In genomic region chr12:8950702-8951478, GRCh38 we compare ENCODE assay signal across 8 cellular contexts. TPM values are rescaled to one million over a fixed set of nuclear protein-coding genes. Genes with fewer than 3 reads are reported as not detected.
DNase-seq lines count a peak whose midpoint lies in the region; ATAC-seq, FAIRE-seq and TF ChIP-seq lines count a peak whose summit lies in the region.

No MANE protein-coding gene starts in this region.

- no peak overlapping the region for H3K27ac ChIP-seq in PC-3 (ENCODE audit: low read length)
- peak overlapping the region; percentile 98 for H3K27ac ChIP-seq in endothelial cell of umbilical vein (ENCODE audit: insufficient read depth, low read depth, low read length)
- H3K27ac ChIP-seq in parathyroid adenoma: no peak overlapping the region

- H3K36me3 ChIP-seq in PC-3 (ENCODE audit: low read depth, low read length) (peaks cover 3% of the 10 kb centered on the region; the same call in 1 of the 2 replicates), endothelial cell of umbilical vein (ENCODE audit: control insufficient read depth in 2 of 2, extremely low read depth in 1 of 2, insufficient read depth in 2 of 2, low read length in 2 of 2) (no peaks in the 10 kb centered on the region), parathyroid adenoma (ENCODE audit: control insufficient read depth, insufficient read depth, low read length) (no peaks in the 10 kb centered on the region)

- no peaks in the 10 kb centered on the region for H3K9me3 ChIP-seq in PC-3 (ENCODE audit: low read length)
- no peaks in the 10 kb centered on the region for H3K9me3 ChIP-seq in endothelial cell of umbilical vein (replicated peaks; ENCODE audit: control insufficient read depth, insufficient read depth, low read length)
- no peaks in the 10 kb centered on the region for H3K9me3 ChIP-seq in parathyroid adenoma (ENCODE audit: control insufficient read depth, low read length)

- H3K9ac ChIP-seq in PC-3 (ENCODE audit: low read length): peak overlapping the region; percentile 85
- peak overlapping the region; percentile 98 for H3K9ac ChIP-seq in endothelial cell of umbilical vein (replicated peaks; ENCODE audit: extremely low read depth, insufficient read depth, low read length)
- H3K9ac ChIP-seq in parathyroid adenoma: no peak overlapping the region

- FAIRE-seq in endothelial cell of umbilical vein (lab: Jason Lieb, UNC) (peak; percentile 63), RCC 7860 (lab: Jason Lieb, UNC) (no peak), D721Med (lab: Jason Lieb, UNC) (no peak)

- H3K4me2 ChIP-seq in PC-3 (ENCODE audit: low read length) (peak overlapping the region; percentile 96), endothelial cell of umbilical vein (ENCODE audit: insufficient read depth, low read length) (peak overlapping the region; percentile 99), parathyroid adenoma (ENCODE audit: low read length) (peak overlapping the region; percentile 80)

- no peak for TF ChIP-seq POLR2A in endothelial cell of umbilical vein (IDR thresholded peaks at IDR 0.05; ENCODE audit: low read depth, low read length)

- dilution Hi-C loops in endothelial cell of umbilical vein (cut with MboI; ENCODE audit: extremely low pct_ligation_motif_present, low sequenced_read_pairs): no loop called here

- H3K4me3 ChIP-seq in GM12864 (ENCODE audit: low read depth, low read length) (peak overlapping the region; percentile 69), PC-3 (ENCODE audit: low read length) (peak overlapping the region; percentile 85), endothelial cell of umbilical vein (replicated peaks in 1 of 3; ENCODE audit: insufficient read depth in 1 of 3, low read depth in 1 of 3, low read length in 3 of 3) (peak overlapping the region; percentile 58 to 96 (median 95)), parathyroid adenoma (ENCODE audit: low read depth, low read length) (peak overlapping the region; percentile 100)

- POLR2A ChIA-PET in PC-3 (lab: Charles Lee; ENCODE audit: unreplicated experiment) (no interaction called here), endothelial cell of umbilical vein (lab: Charles Lee) (interaction anchor here (1.3 kb wide), 1 partner anchor 36 kb away, joined by 4 read pairs; the partner anchor contains the start of gene PHC1)

- H2AFZ ChIP-seq in PC-3 (ENCODE audit: low read length) (peak overlapping the region; percentile 97), endothelial cell of umbilical vein (ENCODE audit: low read depth, low read length) (peak overlapping the region; percentile 61), parathyroid adenoma (peak overlapping the region; percentile 89)

- intact Hi-C loops in PC-3 (cut with micrococcal nuclease) (loop anchor here (1.0 kb wide), 1 partner anchor 88 kb away; no protein-coding TSS in a partner anchor), endothelial cell of umbilical vein (cut with micrococcal nuclease) (loop anchor here (1.0 kb wide), 2 partner anchors 40 to 88 kb away; no protein-coding TSS in a partner anchor)

- H3K27me3 ChIP-seq in PC-3 (ENCODE audit: low read length) (no peaks in the 10 kb centered on the region), endothelial cell of umbilical vein (ENCODE audit: control insufficient read depth in 2 of 2, insufficient read depth in 2 of 2, low read length in 2 of 2) (no peaks in the 10 kb centered on the region), parathyroid adenoma (ENCODE audit: control insufficient read depth, insufficient read depth, low read length) (no peaks in the 10 kb centered on the region)

- CTCF ChIA-PET in PC-3 (lab: Charles Lee): interaction anchor here (0.8 to 1.4 kb wide), 3 partner anchors 85 to 113 kb away, joined by 3 to 7 read pairs (median 4); no protein-coding TSS in a partner anchor
- CTCF ChIA-PET in endothelial cell of umbilical vein (lab: Charles Lee): interaction anchor here (0.6 to 3.5 kb wide), 19 partner anchors 10 to 294 kb away, joined by 3 to 37 read pairs (median 5); no protein-coding TSS in a partner anchor

- DNase-seq in GM12864 (ENCODE audit: low read depth): no peak
- DNase-seq in PC-3: no peak
- peak; percentile 35 for DNase-seq in endothelial cell of umbilical vein (ENCODE audit: low read depth, low spot score)
- no peak for DNase-seq in retina
- DNase-seq in RCC 7860 (ENCODE audit: low spot score): no peak
- DNase-seq in D721Med (ENCODE audit: insufficient read length, low spot score): no peak

- H4K20me1 ChIP-seq in PC-3 (ENCODE audit: low read length) (no peaks in the 10 kb centered on the region), endothelial cell of umbilical vein (replicated peaks; ENCODE audit: control insufficient read depth, extremely low read depth, insufficient read depth, low read length) (peaks cover 2% of the 10 kb centered on the region)

- H3K4me1 ChIP-seq in PC-3 (ENCODE audit: insufficient read depth, low read length): peaks cover 7% of the 10 kb centered on the region
- H3K4me1 ChIP-seq in endothelial cell of umbilical vein (ENCODE audit: control insufficient read depth, extremely low read depth, insufficient read depth, low read length): peaks cover 21% of the 10 kb centered on the region
- H3K4me1 ChIP-seq in parathyroid adenoma: no peaks in the 10 kb centered on the region

- H3K9me1 ChIP-seq in endothelial cell of umbilical vein (replicated peaks; ENCODE audit: control insufficient read depth, extremely low read depth, insufficient read depth, low read length): no peaks in the 10 kb centered on the region

- H3K9me2 ChIP-seq in PC-3 (replicated peaks; ENCODE audit: low read length): no peaks in the 10 kb centered on the region

- no peak for ATAC-seq in PC-3
- ATAC-seq in HG02885 (IDR thresholded peaks at IDR 0.05; ENCODE audit: poor library complexity, unreplicated experiment): no peak

- BruUV-seq in PC-3 (replicated peaks; lab: Mats Ljungman, UMichigan) (no TSS peak), endothelial cell of umbilical vein (replicated peaks; lab: Mats Ljungman, UMichigan) (no TSS peak)

- H3K79me2 ChIP-seq in PC-3 (ENCODE audit: low read length): peaks cover 34% of the 10 kb centered on the region
- peaks cover 30% of the 10 kb centered on the region for H3K79me2 ChIP-seq in endothelial cell of umbilical vein (ENCODE audit: control insufficient read depth, insufficient read depth, low read length)
- H3K79me2 ChIP-seq in parathyroid adenoma: peaks cover 6% of the 10 kb centered on the region

- H3F3A ChIP-seq in PC-3 (ENCODE audit: low read length, unreplicated experiment): no peaks in the 10 kb centered on the region

- TF ChIP-seq CTCF in GM12864 (IDR thresholded peaks at IDR 0.05; ENCODE audit: low read depth, low read length, missing control alignments) (no peak), PC-3 (conservative IDR thresholded peaks at IDR 0.05; ENCODE audit: low read depth, low read length) (no peak), endothelial cell of umbilical vein (IDR thresholded peaks at IDR 0.05; ENCODE audit: extremely low read depth in 1 of 2, insufficient read depth in 1 of 2, low read depth in 1 of 2, low read length in 2 of 2) (no peak), parathyroid adenoma (IDR thresholded peaks at IDR 0.05) (no peak), D721Med (IDR thresholded peaks at IDR 0.05; ENCODE audit: insufficient read depth, missing control alignments) (no peak)

TF ChIP-seq in endothelial cell of umbilical vein, 7 proteins besides CTCF, POLR2A, EP300 and RAD21 (continues in another document):
- TF ChIP-seq GATA2 (IDR thresholded peaks at IDR 0.05; ENCODE audit: insufficient read depth, insufficient read length, low read depth, low read length) (no peak), POLR2AphosphoS5 (IDR thresholded peaks at IDR 0.05; ENCODE audit: insufficient read depth, low read depth, low read length) (no peak), JUN (IDR thresholded peaks at IDR 0.05; ENCODE audit: borderline replicate concordance, insufficient read depth, insufficient read length, low read depth) (no peak), FOS (IDR thresholded peaks at IDR 0.05; ENCODE audit: borderline replicate concordance, insufficient read depth, low read length) (no peak), MYC (IDR thresholded peaks at IDR 0.05; ENCODE audit: low read depth, low read length) (no peak)
- TF ChIP-seq, protein P1, sequence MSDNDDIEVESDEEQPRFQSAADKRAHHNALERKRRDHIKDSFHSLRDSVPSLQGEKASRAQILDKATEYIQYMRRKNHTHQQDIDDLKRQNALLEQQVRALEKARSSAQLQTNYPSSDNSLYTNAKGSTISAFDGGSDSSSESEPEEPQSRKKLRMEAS (IDR thresholded peaks at IDR 0.05; ENCODE audit: insufficient read depth, insufficient read length): no peak

RNA-seq across cellular contexts. Expression of gene M6PR, which starts 1.4 kb away (rescaled TPM):
- 112 and 137 TPM in 2 replicates for total RNA-seq in PC-3 (2014; rRNA removed)
- total RNA-seq in endothelial cell of umbilical vein: 113 and 142 TPM in 2 replicates
- polyA plus RNA-seq in endothelial cell of umbilical vein: 111 and 124 TPM in 2 replicates
- polyA plus RNA-seq in endothelial cell of umbilical vein (2011; cell fraction: cytosol; rRNA removed): 76.1 and 79.2 TPM in 2 replicates
- polyA plus RNA-seq in endothelial cell of umbilical vein (2011; cell fraction: nucleus; rRNA removed): 103 and 142 TPM in 2 replicates
- polyA plus RNA-seq in endothelial cell of umbilical vein (2012): 80.3 and 114 TPM in 2 replicates
- 261 and 281 TPM in 2 replicates for polyA minus RNA-seq in endothelial cell of umbilical vein
- 116 TPM for polyA minus RNA-seq in endothelial cell of umbilical vein (2011; cell fraction: cytosol; rRNA and poly(A)+ RNA removed)
- 44.9 and 92.8 TPM in 2 replicates for polyA minus RNA-seq in endothelial cell of umbilical vein (2011; cell fraction: nucleus; rRNA and poly(A)+ RNA removed)

RNA-seq across cellular contexts. Expression of gene PHC1, which starts 36.6 kb away (rescaled TPM):
- 6.9 and 7.0 TPM in 2 replicates for total RNA-seq in PC-3 (2014; rRNA removed)
- 31.9 and 37.3 TPM in 2 replicates for total RNA-seq in endothelial cell of umbilical vein
- polyA plus RNA-seq in endothelial cell of umbilical vein: 66.3 and 84.3 TPM in 2 replicates
- 30.2 and 33.3 TPM in 2 replicates for polyA plus RNA-seq in endothelial cell of umbilical vein (2011; cell fraction: cytosol; rRNA removed)
- 188 and 215 TPM in 2 replicates for polyA plus RNA-seq in endothelial cell of umbilical vein (2011; cell fraction: nucleus; rRNA removed)
- polyA plus RNA-seq in endothelial cell of umbilical vein (2012): 17.8 and 20.8 TPM in 2 replicates
- polyA minus RNA-seq in endothelial cell of umbilical vein: 40.3 and 43.8 TPM in 2 replicates
- polyA minus RNA-seq in endothelial cell of umbilical vein (2011; cell fraction: cytosol; rRNA and poly(A)+ RNA removed): 7.9 TPM
- 22.9 and 31.4 TPM in 2 replicates for polyA minus RNA-seq in endothelial cell of umbilical vein (2011; cell fraction: nucleus; rRNA and poly(A)+ RNA removed)

RNA-seq across cellular contexts. Expression of gene KLRG1, which starts 38.5 kb away (rescaled TPM):
- total RNA-seq in PC-3 (2014; rRNA removed) (0.15 TPM in 1 of 2 replicates, not detected in the other), endothelial cell of umbilical vein (2.8 and 4.4 TPM in 2 replicates)
- 13.1 and 15.9 TPM in 2 replicates for polyA plus RNA-seq in endothelial cell of umbilical vein
- 13.2 and 14.3 TPM in 2 replicates for polyA plus RNA-seq in endothelial cell of umbilical vein (2011; cell fraction: cytosol; rRNA removed)
- polyA plus RNA-seq in endothelial cell of umbilical vein (2011; cell fraction: nucleus; rRNA removed): 8.7 and 9.6 TPM in 2 replicates
- 3.1 and 3.5 TPM in 2 replicates for polyA plus RNA-seq in endothelial cell of umbilical vein (2012)
- polyA minus RNA-seq in endothelial cell of umbilical vein: 16.3 and 17.1 TPM in 2 replicates
- polyA minus RNA-seq in endothelial cell of umbilical vein (2011; cell fraction: cytosol; rRNA and poly(A)+ RNA removed): 2.2 TPM
- polyA minus RNA-seq in endothelial cell of umbilical vein (2011; cell fraction: nucleus; rRNA and poly(A)+ RNA removed): 21.9 and 29.0 TPM in 2 replicates
